ENCODE assay signal across 1 cellular context in the genomic region with DNA sequence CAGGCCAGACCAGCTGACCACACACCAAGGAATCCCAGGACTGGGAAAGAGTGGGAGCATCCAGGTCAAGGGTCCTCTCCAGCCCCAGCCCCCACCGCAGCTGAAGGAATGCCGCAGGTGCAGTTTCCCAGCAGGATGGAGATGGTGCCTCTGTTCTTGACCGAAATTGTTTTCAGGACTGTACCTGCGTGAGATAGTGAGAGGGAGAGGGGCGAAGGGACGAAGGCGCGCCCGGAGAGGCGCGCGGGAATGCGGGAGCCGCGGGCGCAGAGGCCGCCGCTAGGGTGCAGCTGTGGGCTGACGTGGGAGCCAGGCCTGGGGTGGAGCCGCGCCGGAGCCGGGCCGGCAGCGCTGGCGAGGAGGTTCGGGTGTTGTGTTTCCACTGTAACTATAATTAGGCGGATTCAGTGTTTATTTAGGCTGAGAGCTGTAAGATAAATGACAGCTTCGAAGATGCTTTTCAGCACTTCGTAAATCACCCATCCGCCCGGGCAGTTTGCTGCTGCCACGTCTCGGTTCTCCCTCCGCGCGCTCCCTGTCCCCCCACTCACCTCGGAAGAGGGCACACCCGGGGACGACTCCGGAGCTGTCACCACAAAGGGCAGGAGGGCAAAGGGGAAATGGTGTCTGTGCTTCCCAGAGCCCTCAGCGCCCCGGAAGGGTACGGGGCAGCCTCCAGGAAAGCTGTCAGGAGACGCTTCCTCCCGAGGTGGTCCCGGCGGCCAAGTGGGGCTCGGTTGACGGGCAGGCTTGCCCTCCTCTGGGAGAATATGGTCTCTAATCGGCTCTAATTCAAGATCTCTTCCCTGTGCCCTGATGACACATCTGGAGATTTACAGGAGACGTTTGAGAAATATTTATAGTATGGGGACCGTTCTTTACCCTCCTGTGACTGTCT.
TF ChIP-seq lines count a peak whose summit lies in the region.

No MANE protein-coding gene starts in this region.

TF ChIP-seq in HEK293, 187 proteins besides CTCF, POLR2A, EP300 and RAD21 (continued from another document and continues in another):
- TF ChIP-seq, protein P1, sequence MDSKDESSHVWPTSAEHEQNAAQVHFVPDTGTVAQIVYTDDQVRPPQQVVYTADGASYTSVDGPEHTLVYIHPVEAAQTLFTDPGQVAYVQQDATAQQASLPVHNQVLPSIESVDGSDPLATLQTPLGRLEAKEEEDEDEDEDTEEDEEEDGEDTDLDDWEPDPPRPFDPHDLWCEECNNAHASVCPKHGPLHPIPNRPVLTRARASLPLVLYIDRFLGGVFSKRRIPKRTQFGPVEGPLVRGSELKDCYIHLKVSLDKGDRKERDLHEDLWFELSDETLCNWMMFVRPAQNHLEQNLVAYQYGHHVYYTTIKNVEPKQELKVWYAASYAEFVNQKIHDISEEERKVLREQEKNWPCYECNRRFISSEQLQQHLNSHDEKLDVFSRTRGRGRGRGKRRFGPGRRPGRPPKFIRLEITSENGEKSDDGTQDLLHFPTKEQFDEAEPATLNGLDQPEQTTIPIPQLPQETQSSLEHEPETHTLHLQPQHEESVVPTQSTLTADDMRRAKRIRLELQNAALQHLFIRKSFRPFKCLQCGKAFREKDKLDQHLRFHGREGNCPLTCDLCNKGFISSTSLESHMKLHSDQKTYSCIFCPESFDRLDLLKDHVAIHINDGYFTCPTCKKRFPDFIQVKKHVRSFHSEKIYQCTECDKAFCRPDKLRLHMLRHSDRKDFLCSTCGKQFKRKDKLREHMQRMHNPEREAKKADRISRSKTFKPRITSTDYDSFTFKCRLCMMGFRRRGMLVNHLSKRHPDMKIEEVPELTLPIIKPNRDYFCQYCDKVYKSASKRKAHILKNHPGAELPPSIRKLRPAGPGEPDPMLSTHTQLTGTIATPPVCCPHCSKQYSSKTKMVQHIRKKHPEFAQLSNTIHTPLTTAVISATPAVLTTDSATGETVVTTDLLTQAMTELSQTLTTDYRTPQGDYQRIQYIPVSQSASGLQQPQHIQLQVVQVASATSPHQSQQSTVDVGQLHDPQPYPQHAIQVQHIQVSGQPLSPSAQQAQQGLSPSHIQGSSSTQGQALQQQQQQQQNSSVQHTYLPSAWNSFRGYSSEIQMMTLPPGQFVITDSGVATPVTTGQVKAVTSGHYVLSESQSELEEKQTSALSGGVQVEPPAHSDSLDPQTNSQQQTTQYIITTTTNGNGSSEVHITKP (tag by site-specific recombination; IDR thresholded peaks at IDR 0.05): peak; percentile 75
- TF ChIP-seq ZNF16 (tag by site-specific recombination; IDR thresholded peaks at IDR 0.05; ENCODE audit: low read depth): no peak; the same call in 1 of the 2 replicates
- TF ChIP-seq ZBTB7A (tag by site-specific recombination; IDR thresholded peaks at IDR 0.05; ENCODE audit: low read depth): no peak
- TF ChIP-seq ZNF549 (tag by site-specific recombination; IDR thresholded peaks at IDR 0.05): no peak
- no peak; the same call in none of the 2 replicates for TF ChIP-seq SP2 (tag by site-specific recombination; IDR thresholded peaks at IDR 0.05)
- no peak for TF ChIP-seq ZNF155 (tag by site-specific recombination; IDR thresholded peaks at IDR 0.05)
- no peak for TF ChIP-seq ZNF747 (tag by site-specific recombination; IDR thresholded peaks at IDR 0.05)
- TF ChIP-seq KLF1 (tag by site-specific recombination; IDR thresholded peaks at IDR 0.05): peak; percentile 97
- TF ChIP-seq FEZF1 (tag by site-specific recombination; IDR thresholded peaks at IDR 0.05): peak; percentile 98
- peak; percentile 77 for TF ChIP-seq ZNF184 (tag by site-specific recombination; IDR thresholded peaks at IDR 0.05)
- TF ChIP-seq, protein P2, sequence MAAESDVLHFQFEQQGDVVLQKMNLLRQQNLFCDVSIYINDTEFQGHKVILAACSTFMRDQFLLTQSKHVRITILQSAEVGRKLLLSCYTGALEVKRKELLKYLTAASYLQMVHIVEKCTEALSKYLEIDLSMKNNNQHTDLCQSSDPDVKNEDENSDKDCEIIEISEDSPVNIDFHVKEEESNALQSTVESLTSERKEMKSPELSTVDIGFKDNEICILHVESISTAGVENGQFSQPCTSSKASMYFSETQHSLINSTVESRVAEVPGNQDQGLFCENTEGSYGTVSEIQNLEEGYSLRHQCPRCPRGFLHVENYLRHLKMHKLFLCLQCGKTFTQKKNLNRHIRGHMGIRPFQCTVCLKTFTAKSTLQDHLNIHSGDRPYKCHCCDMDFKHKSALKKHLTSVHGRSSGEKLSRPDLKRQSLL (tag by site-specific recombination; IDR thresholded peaks at IDR 0.05): peak; percentile 91
- 0 out of 2 replicates have a peak, but pooled peaks have one; percentile 69 for TF ChIP-seq REPIN1 (tag by site-specific recombination; IDR thresholded peaks at IDR 0.05; ENCODE audit: low read depth)
- TF ChIP-seq ZNF624 (tag by site-specific recombination; IDR thresholded peaks at IDR 0.05): no peak
- TF ChIP-seq, protein P3, sequence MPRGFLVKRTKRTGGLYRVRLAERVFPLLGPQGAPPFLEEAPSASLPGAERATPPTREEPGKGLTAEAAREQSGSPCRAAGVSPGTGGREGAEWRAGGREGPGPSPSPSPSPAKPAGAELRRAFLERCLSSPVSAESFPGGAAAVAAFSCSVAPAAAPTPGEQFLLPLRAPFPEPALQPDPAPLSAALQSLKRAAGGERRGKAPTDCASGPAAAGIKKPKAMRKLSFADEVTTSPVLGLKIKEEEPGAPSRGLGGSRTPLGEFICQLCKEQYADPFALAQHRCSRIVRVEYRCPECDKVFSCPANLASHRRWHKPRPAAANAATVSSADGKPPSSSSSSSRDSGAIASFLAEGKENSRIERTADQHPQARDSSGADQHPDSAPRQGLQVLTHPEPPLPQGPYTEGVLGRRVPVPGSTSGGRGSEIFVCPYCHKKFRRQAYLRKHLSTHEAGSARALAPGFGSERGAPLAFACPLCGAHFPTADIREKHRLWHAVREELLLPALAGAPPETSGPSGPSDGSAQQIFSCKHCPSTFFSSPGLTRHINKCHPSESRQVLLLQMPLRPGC (tag by site-specific recombination; IDR thresholded peaks at IDR 0.05): peak; percentile 98
- peak; percentile 94 for TF ChIP-seq ZNF629 (tag by site-specific recombination; IDR thresholded peaks at IDR 0.05)
- TF ChIP-seq, protein P4, sequence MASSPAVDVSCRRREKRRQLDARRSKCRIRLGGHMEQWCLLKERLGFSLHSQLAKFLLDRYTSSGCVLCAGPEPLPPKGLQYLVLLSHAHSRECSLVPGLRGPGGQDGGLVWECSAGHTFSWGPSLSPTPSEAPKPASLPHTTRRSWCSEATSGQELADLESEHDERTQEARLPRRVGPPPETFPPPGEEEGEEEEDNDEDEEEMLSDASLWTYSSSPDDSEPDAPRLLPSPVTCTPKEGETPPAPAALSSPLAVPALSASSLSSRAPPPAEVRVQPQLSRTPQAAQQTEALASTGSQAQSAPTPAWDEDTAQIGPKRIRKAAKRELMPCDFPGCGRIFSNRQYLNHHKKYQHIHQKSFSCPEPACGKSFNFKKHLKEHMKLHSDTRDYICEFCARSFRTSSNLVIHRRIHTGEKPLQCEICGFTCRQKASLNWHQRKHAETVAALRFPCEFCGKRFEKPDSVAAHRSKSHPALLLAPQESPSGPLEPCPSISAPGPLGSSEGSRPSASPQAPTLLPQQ (tag by site-specific recombination; IDR thresholded peaks at IDR 0.05): peak; percentile 92
- TF ChIP-seq ZNF202 (tag by site-specific recombination; IDR thresholded peaks at IDR 0.05; ENCODE audit: borderline replicate concordance): no peak
- TF ChIP-seq, protein P5, sequence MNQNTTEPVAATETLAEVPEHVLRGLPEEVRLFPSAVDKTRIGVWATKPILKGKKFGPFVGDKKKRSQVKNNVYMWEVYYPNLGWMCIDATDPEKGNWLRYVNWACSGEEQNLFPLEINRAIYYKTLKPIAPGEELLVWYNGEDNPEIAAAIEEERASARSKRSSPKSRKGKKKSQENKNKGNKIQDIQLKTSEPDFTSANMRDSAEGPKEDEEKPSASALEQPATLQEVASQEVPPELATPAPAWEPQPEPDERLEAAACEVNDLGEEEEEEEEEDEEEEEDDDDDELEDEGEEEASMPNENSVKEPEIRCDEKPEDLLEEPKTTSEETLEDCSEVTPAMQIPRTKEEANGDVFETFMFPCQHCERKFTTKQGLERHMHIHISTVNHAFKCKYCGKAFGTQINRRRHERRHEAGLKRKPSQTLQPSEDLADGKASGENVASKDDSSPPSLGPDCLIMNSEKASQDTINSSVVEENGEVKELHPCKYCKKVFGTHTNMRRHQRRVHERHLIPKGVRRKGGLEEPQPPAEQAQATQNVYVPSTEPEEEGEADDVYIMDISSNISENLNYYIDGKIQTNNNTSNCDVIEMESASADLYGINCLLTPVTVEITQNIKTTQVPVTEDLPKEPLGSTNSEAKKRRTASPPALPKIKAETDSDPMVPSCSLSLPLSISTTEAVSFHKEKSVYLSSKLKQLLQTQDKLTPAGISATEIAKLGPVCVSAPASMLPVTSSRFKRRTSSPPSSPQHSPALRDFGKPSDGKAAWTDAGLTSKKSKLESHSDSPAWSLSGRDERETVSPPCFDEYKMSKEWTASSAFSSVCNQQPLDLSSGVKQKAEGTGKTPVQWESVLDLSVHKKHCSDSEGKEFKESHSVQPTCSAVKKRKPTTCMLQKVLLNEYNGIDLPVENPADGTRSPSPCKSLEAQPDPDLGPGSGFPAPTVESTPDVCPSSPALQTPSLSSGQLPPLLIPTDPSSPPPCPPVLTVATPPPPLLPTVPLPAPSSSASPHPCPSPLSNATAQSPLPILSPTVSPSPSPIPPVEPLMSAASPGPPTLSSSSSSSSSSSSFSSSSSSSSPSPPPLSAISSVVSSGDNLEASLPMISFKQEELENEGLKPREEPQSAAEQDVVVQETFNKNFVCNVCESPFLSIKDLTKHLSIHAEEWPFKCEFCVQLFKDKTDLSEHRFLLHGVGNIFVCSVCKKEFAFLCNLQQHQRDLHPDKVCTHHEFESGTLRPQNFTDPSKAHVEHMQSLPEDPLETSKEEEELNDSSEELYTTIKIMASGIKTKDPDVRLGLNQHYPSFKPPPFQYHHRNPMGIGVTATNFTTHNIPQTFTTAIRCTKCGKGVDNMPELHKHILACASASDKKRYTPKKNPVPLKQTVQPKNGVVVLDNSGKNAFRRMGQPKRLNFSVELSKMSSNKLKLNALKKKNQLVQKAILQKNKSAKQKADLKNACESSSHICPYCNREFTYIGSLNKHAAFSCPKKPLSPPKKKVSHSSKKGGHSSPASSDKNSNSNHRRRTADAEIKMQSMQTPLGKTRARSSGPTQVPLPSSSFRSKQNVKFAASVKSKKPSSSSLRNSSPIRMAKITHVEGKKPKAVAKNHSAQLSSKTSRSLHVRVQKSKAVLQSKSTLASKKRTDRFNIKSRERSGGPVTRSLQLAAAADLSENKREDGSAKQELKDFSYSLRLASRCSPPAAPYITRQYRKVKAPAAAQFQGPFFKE (tag by site-specific recombination; IDR thresholded peaks at IDR 0.05; ENCODE audit: borderline replicate concordance): no peak
- TF ChIP-seq, protein P6, sequence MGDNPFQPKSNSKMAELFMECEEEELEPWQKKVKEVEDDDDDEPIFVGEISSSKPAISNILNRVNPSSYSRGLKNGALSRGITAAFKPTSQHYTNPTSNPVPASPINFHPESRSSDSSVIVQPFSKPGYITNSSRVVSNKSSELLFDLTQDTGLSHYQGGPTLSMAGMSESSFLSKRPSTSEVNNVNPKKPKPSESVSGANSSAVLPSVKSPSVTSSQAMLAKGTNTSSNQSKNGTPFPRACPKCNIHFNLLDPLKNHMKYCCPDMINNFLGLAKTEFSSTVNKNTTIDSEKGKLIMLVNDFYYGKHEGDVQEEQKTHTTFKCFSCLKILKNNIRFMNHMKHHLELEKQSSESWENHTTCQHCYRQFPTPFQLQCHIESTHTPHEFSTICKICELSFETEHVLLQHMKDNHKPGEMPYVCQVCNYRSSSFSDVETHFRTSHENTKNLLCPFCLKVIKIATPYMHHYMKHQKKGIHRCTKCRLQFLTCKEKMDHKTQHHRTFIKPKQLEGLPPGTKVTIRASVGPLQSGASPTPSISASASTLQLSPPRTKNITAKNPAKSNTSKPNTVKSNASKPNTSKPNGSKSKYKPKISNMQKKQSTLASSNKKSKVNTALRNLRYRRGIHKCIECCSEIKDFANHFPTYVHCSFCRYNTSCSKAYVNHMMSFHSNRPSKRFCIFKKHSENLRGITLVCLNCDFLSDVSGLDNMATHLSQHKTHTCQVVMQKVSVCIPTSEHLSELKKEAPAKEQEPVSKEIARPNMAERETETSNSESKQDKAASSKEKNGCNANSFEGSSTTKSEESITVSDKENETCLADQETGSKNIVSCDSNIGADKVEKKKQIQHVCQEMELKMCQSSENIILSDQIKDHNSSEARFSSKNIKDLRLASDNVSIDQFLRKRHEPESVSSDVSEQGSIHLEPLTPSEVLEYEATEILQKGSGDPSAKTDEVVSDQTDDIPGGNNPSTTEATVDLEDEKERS (tag by site-specific recombination; IDR thresholded peaks at IDR 0.05): no peak
- TF ChIP-seq KLF7 (tag by site-specific recombination; IDR thresholded peaks at IDR 0.05; ENCODE audit: borderline replicate concordance): peak; percentile 95; the same call in 1 of the 2 replicates
- TF ChIP-seq ZNF138 (tag by site-specific recombination; IDR thresholded peaks at IDR 0.05; ENCODE audit: borderline replicate concordance): no peak
- no peak for TF ChIP-seq ZNF530 (tag by site-specific recombination; IDR thresholded peaks at IDR 0.05; ENCODE audit: low read depth)
- TF ChIP-seq SCRT1 (tag by site-specific recombination; IDR thresholded peaks at IDR 0.05; ENCODE audit: borderline replicate concordance): no peak
- TF ChIP-seq, protein P7, sequence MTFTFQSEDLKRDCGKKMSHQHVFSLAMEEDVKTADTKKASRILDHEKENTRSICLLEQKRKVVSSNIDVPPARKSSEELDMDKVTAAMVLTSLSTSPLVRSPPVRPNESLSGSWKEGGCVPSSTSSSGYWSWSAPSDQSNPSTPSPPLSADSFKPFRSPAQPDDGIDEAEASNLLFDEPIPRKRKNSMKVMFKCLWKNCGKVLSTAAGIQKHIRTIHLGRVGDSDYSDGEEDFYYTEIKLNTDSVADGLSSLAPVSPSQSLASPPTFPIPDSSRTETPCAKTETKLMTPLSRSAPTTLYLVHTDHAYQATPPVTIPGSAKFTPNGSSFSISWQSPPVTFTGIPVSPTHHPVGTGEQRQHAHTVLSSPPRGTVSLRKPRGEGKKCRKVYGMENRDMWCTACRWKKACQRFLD (tag by site-specific recombination; IDR thresholded peaks at IDR 0.05): no peak
- TF ChIP-seq MYNN (tag by site-specific recombination; IDR thresholded peaks at IDR 0.05; ENCODE audit: borderline replicate concordance): peak; percentile 40; the same call in 1 of the 2 replicates
- no peak for TF ChIP-seq ZNF112 (tag by site-specific recombination; IDR thresholded peaks at IDR 0.05)
- peak; percentile 56; the same call in 1 of the 2 replicates for TF ChIP-seq KLF9 (tag by site-specific recombination; IDR thresholded peaks at IDR 0.05; ENCODE audit: low read depth)
- TF ChIP-seq ZNF664 (tag by site-specific recombination; IDR thresholded peaks at IDR 0.05): 0 out of 2 replicates have a peak, but pooled peaks have one; percentile 58
- TF ChIP-seq ZBTB20 (tag by site-specific recombination; IDR thresholded peaks at IDR 0.05): peak; percentile 79
- TF ChIP-seq ZSCAN30 (tag by site-specific recombination; IDR thresholded peaks at IDR 0.05): peak; percentile 96
- TF ChIP-seq MEIS1 (CRISPR knock-in tag; IDR thresholded peaks at IDR 0.05; ENCODE audit: borderline replicate concordance): peak; percentile 79; the same call in 1 of the 2 replicates
- peak; percentile 80 for TF ChIP-seq ZNF341 (tag by site-specific recombination; IDR thresholded peaks at IDR 0.05; ENCODE audit: low read depth)
- TF ChIP-seq ZIC2 (tag by site-specific recombination; IDR thresholded peaks at IDR 0.05): peak; percentile 30; the same call in 1 of the 2 replicates
- peak; percentile 75 for TF ChIP-seq ZNF76 (tag by site-specific recombination; IDR thresholded peaks at IDR 0.05; ENCODE audit: borderline replicate concordance, low read depth)
- peak; percentile 88 for TF ChIP-seq BCL11B (tag by site-specific recombination; IDR thresholded peaks at IDR 0.05; ENCODE audit: low read depth)
